ENCODE assay signal across 2 cellular contexts in the genomic region with DNA sequence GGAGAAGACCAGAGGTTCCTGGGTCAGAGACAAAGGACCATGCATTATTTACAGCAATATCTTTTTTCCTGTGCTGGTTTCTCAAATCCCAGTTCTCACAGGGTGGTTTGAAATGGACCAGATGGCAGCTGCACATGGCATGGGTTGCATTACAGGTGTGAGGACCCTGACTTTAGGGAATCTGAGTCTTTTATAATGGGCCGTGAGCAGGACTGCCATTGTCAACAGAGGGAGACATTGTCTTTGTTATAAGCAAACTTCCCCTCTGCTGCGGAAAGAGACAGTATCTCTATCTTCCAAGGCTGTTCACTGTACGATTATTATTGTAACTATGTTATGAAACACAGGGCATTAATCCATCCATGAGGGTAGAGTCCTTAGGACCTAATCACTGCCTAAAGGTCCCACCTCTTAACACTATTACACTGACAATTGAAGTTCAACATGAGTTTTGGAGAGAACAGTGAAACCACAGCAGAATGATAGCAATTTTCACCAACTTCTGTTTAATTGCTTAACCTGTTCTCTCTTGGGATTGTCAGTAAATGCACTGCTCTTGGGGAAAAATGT.
TF ChIP-seq lines count a peak whose summit lies in the region.

No MANE protein-coding gene starts in this region.

TF ChIP-seq in HepG2, 621 proteins besides CTCF, POLR2A, EP300 and RAD21:
- no peak for TF ChIP-seq SP1 (IDR thresholded peaks at IDR 0.05)
- no peak for TF ChIP-seq SP1 (CRISPR knock-in tag; IDR thresholded peaks at IDR 0.05)
- peak; percentile 45 for TF ChIP-seq STAG1 (CRISPR knock-in tag; IDR thresholded peaks at IDR 0.05)
TF ChIP-seq in HepG2: peak in this region for 1.

TF ChIP-seq in H1, 55 proteins besides CTCF, POLR2A, EP300 and RAD21:
- TF ChIP-seq SIX5 (IDR thresholded peaks at IDR 0.05; ENCODE audit: low read depth, low read length) = no peak
- TF ChIP-seq CEBPB (IDR thresholded peaks at IDR 0.05; ENCODE audit: low read depth, low read length) = no peak
- no peak for TF ChIP-seq CREB1 (IDR thresholded peaks at IDR 0.05)
- TF ChIP-seq SIRT6 (IDR thresholded peaks at IDR 0.05; ENCODE audit: low read length) = no peak
- TF ChIP-seq E2F6 (IDR thresholded peaks at IDR 0.05) = peak; percentile 42; the same call in 1 of the 2 replicates
- TF ChIP-seq SP2 (IDR thresholded peaks at IDR 0.05; ENCODE audit: low read length) = no peak
- TF ChIP-seq, protein P1, sequence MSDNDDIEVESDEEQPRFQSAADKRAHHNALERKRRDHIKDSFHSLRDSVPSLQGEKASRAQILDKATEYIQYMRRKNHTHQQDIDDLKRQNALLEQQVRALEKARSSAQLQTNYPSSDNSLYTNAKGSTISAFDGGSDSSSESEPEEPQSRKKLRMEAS (IDR thresholded peaks at IDR 0.05) = peak; percentile 63
